In genomic region chr11:73650400-73650799, GRCh38 we compare ENCODE assay signal across 29 cellular contexts.
"Had no signal": no experiment of that assay in that cellular context is flagged by ENCODE, and none has a peak within 500 bp of the region (broad histone marks: within the 10 kb centered on the region; RNA-seq: fewer than 3 reads in every experiment).

No MANE protein-coding gene starts in this region.

- H3K27me3 Mint-ChIP-seq: activated naive CD8-positive, alpha-beta T cell treated with anti-CD3 and anti-CD28 coated beads, Interleukin-2, amount 10 ng/mL, durations not matched to agents 7 days and 5 days; naive thymus-derived CD8-positive, alpha-beta T cell; stimulated activated naive CD8-positive, alpha-beta T cell treated with anti-CD3 and anti-CD28 coated beads, Interleukin-15, Interleukin-2, amounts not matched to agents 100 ng/mL and 50 ng/mL, for 24 hours had no signal

- H3K9me3 Mint-ChIP-seq: activated naive CD4-positive, alpha-beta T cell treated with anti-CD3 and anti-CD28 coated beads for 36 hours; activated naive CD8-positive, alpha-beta T cell treated with anti-CD3 and anti-CD28 coated beads, Interleukin-2, amount 10 ng/mL, durations not matched to agents 7 days and 5 days; effector memory CD8-positive, alpha-beta T cell; immature natural killer cell; naive thymus-derived CD8-positive, alpha-beta T cell; stimulated activated effector memory CD8-positive, alpha-beta T cell treated with anti-CD3 and anti-CD28 coated beads, Interleukin-12 subunit alpha, Interleukin-12 subunit beta, amount 100 ng/mL, for 72 hours; stimulated activated naive CD8-positive, alpha-beta T cell treated with anti-CD3 and anti-CD28 coated beads, Interleukin-15, Interleukin-2, amounts not matched to agents 100 ng/mL and 50 ng/mL, for 24 hours had no signal

- FAIRE-seq: endothelial cell of umbilical vein, kidney, small intestine, TTC549 had no signal

- H3K27ac Mint-ChIP-seq: activated naive CD4-positive, alpha-beta T cell treated with anti-CD3 and anti-CD28 coated beads for 36 hours; activated naive CD8-positive, alpha-beta T cell treated with anti-CD3 and anti-CD28 coated beads, Interleukin-2, amount 10 ng/mL, durations not matched to agents 7 days and 5 days; effector memory CD8-positive, alpha-beta T cell; stimulated activated naive CD8-positive, alpha-beta T cell treated with anti-CD3 and anti-CD28 coated beads, Interleukin-15, Interleukin-2, amounts not matched to agents 100 ng/mL and 50 ng/mL, for 24 hours had no signal

- H3K4me3 Mint-ChIP-seq: activated naive CD4-positive, alpha-beta T cell treated with anti-CD3 and anti-CD28 coated beads for 36 hours; activated naive CD8-positive, alpha-beta T cell treated with anti-CD3 and anti-CD28 coated beads, Interleukin-2, amount 10 ng/mL, durations not matched to agents 7 days and 5 days; effector memory CD8-positive, alpha-beta T cell; immature natural killer cell; naive thymus-derived CD8-positive, alpha-beta T cell; stimulated activated effector memory CD8-positive, alpha-beta T cell treated with anti-CD3 and anti-CD28 coated beads, Interleukin-12 subunit alpha, Interleukin-12 subunit beta, amount 100 ng/mL, for 72 hours; stimulated activated naive CD8-positive, alpha-beta T cell treated with anti-CD3 and anti-CD28 coated beads, Interleukin-15, Interleukin-2, amounts not matched to agents 100 ng/mL and 50 ng/mL, for 24 hours had no signal

- H3K27ac ChIP-seq: colonic mucosa, left lung, lower lobe of right lung, ovary, prostate gland, sigmoid colon, tibial artery, VCaP had no signal

- DNase-seq: activated CD4-positive, alpha-beta T cell treated with anti-CD3 and anti-CD28 coated beads for 4 hours; activated CD4-positive, alpha-beta T cell treated with anti-CD3 and anti-CD28 coated beads, Interleukin-2, amount 50 U/mL, for 4 hours; activated CD8-positive, alpha-beta memory T cell treated with anti-CD3 and anti-CD28 coated beads for 24 hours; activated effector memory CD4-positive, alpha-beta T cell treated with Interleukin-2 at 50 U/mL for 16 hours; activated naive CD4-positive, alpha-beta T cell treated with anti-CD3 and anti-CD28 coated beads for 36 hours; activated naive CD8-positive, alpha-beta T cell treated with anti-CD3 and anti-CD28 coated beads, Interleukin-2, amount 10 ng/mL, durations not matched to agents 7 days and 5 days; colonic mucosa; effector memory CD8-positive, alpha-beta T cell; foreskin fibroblast; hypothalamus; immature natural killer cell; kidney; left lung; lower lobe of right lung; mesenchymal stem cell; naive thymus-derived CD8-positive, alpha-beta T cell; ovary; retina; sigmoid colon; small intestine; stimulated activated CD4-positive, alpha-beta T cell treated with anti-CD3 and anti-CD28 coated beads, Interleukin-4, amount 100 ng/mL, for 24 hours; T-helper 9 cell; tibial artery had no signal

- H3K36me3 Mint-ChIP-seq: activated naive CD8-positive, alpha-beta T cell treated with anti-CD3 and anti-CD28 coated beads, Interleukin-2, amount 10 ng/mL, durations not matched to agents 7 days and 5 days; immature natural killer cell; stimulated activated effector memory CD8-positive, alpha-beta T cell treated with anti-CD3 and anti-CD28 coated beads, Interleukin-12 subunit alpha, Interleukin-12 subunit beta, amount 100 ng/mL, for 72 hours had no signal
